In genomic region chr1:29341936-29342335, GRCh38 we compare ENCODE assay signal across 1 cellular context.
TF ChIP-seq lines count a peak whose summit lies in the region.

No MANE protein-coding gene starts in this region.

TF ChIP-seq in IMR-90, 13 proteins besides CTCF, POLR2A, EP300 and RAD21 (continued from another document):
- TF ChIP-seq USF2 (IDR thresholded peaks at IDR 0.05; ENCODE audit: low read depth, low read length), result no peak
